ENCODE assay signal across 22 cellular contexts in the genomic region with DNA sequence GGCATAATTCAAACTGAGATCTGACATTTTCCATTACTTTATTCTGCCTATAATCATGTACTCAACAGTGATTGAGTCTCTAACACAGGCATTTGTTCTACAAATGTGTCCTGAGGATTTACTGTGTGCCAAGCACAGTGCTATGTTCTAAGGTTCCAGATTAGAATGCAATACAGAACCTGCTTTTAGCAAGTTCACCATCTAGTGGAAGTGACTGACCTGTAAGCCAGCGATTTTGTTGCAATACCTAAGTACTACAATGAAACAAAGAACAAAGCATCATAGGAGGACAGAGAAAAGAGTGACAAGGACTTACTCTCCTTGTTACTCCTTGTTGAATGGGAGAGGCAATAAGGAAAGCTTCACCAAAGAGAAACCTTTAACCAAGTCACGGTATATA.
"Had no signal": no experiment of that assay in that cellular context is flagged by ENCODE, and none has a peak within 500 bp of the region (broad histone marks: within the 10 kb centered on the region; RNA-seq: fewer than 3 reads in every experiment).

No MANE protein-coding gene starts in this region.

- DNase-seq: KBM-7, MV-4-11, NCI-H1048, NCI-H1105, NCI-H1417, NCI-H1436 treated with DMSO at 0.1 percent for 48 hours, NCI-H1694, NCI-H187 treated with DMSO at 0.1 percent for 48 hours, NCI-H2029 treated with DMSO at 0.1 percent for 48 hours, NCI-H2171, NCI-H226, NCI-H446, NCI-H510A, NCI-H524 treated with DMSO at 0.1 percent for 48 hours, NCI-H69, NCI-H82, PC-3, SHP77 had no signal

- ATAC-seq: Panc1, PC-3, SK-N-SH treated with all-trans-retinoic acid at 6 μM for 48 hours had no signal

- H3K27ac ChIP-seq: HL-60, RWPE1 had no signal
